ENCODE assay signal across 10 cellular contexts in the genomic region with DNA sequence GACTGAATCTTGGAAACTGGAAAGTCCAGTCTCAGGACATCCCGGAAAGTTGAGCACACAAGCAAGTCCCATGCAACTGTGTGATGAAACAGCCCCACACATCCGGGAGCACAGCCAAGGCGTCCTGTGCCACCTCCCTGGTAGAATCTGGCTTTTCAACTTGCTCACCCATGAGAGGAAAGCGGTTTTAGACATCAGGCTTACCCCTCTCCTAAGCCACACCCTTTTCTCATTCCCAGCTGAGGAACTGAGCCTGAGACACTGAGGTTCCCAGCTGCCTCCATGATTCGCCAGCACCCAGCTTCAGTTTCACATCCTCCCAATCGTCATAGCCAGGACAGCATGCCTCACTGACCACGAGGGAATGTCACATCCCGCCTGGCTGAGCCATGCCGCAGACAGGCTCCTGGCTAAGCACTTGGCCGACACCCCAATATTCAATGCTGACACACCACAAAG.
DNase-seq lines count a peak whose midpoint lies in the region; ATAC-seq and TF ChIP-seq lines count a peak whose summit lies in the region.
"Had no signal": no experiment of that assay in that cellular context is flagged by ENCODE, and none has a peak within 500 bp of the region (broad histone marks: within the 10 kb centered on the region; RNA-seq: fewer than 3 reads in every experiment).

No MANE protein-coding gene starts in this region.

- H3K4me3 Mint-ChIP-seq in T-cell, result no peak overlapping the region
- no peak overlapping the region for H3K4me3 Mint-ChIP-seq in mesothelial cell of epicardium
- H3K4me3 Mint-ChIP-seq: nephron had no signal

- POLR2A ChIA-PET in T-cell (lab: Charles Lee), result no interaction called here

- H3K9me3 Mint-ChIP-seq in T-cell (no peaks in the 10 kb centered on the region), mesothelial cell of epicardium (no peaks in the 10 kb centered on the region)
- H3K9me3 Mint-ChIP-seq: nephron had no signal

- H3K27me3 Mint-ChIP-seq in T-cell (no peaks in the 10 kb centered on the region), mesothelial cell of epicardium (ENCODE audit: low read depth) (no peaks in the 10 kb centered on the region)

- H3K27ac Mint-ChIP-seq in T-cell, result no peak overlapping the region
- H3K27ac Mint-ChIP-seq in mesothelial cell of epicardium, result no peak overlapping the region
- H3K27ac Mint-ChIP-seq: nephron had no signal

- no peak overlapping the region for H3K4me3 ChIP-seq in astrocyte of the cerebellum (ENCODE audit: low read depth, low read length)

- H3K27ac ChIP-seq in temporal lobe (ENCODE audit: low read depth, low read length), result peak overlapping the region; percentile 50

- CTCF ChIA-PET in T-cell (lab: Charles Lee), result no interaction called here

- in situ Hi-C loops in astrocyte of the cerebellum (cut with HindIII; ENCODE audit: low sequenced_read_pairs), result no loop called here

- DNase-seq in HT1080 (ENCODE audit: low read depth) (peak; percentile 84), astrocyte of the cerebellum (ENCODE audit: low read depth) (peak; percentile 58), iPS-NIHi11 (ENCODE audit: low spot score) (peak; percentile 45), T-cell (no peak), mesothelial cell of epicardium (ENCODE audit: low spot score in 2 of 2, unreplicated experiment in 2 of 2) (no peak)
- no peak for DNase-seq in stimulated activated naive CD4-positive, alpha-beta T cell (lab: John Stamatoyannopoulos, UW)
- DNase-seq: NCI-H526 treated with DMSO at 0.1 percent for 48 hours had no signal

- TF ChIP-seq CTCF in astrocyte of the cerebellum (IDR thresholded peaks at IDR 0.05; ENCODE audit: low read depth, low read length, missing control alignments) (no peak), mesothelial cell of epicardium (IDR thresholded peaks at IDR 0.05; ENCODE audit: unreplicated experiment) (no peak)

- H3K4me1 Mint-ChIP-seq in T-cell (no peaks in the 10 kb centered on the region), mesothelial cell of epicardium (no peaks in the 10 kb centered on the region)
- H3K4me1 Mint-ChIP-seq: nephron had no signal

- ATAC-seq in T-cell (replicated peaks in 1 of 4) (no peak), HG03457 (IDR thresholded peaks at IDR 0.05; ENCODE audit: unreplicated experiment) (no peak)

- H3K36me3 Mint-ChIP-seq in T-cell, result peaks cover 7% of the 10 kb centered on the region
- no peaks in the 10 kb centered on the region for H3K36me3 Mint-ChIP-seq in mesothelial cell of epicardium

Comparison
In these comparisons a context has a peak if more than half of its experiments do, and no peak if none do; other contexts are left out.
1. DNase-seq: peak in HT1080 (single experiment), astrocyte of the cerebellum (single experiment) and iPS-NIHi11 (single experiment); none in T-cell (0 of 34), mesothelial cell of epicardium (0 of 2) and stimulated activated naive CD4-positive, alpha-beta T cell (0 of 6).